Comparison of ENCODE assay signal across 11 cellular contexts in genomic region chr1:9941-10717, GRCh38. TPM values are rescaled to one million over a fixed set of nuclear protein-coding genes. Genes with fewer than 3 reads are reported as not detected.
DNase-seq lines count a peak whose midpoint lies in the region; ATAC-seq, FAIRE-seq and TF ChIP-seq lines count a peak whose summit lies in the region.
"Not testable (repeated sequence)": the region's sequence is repeated elsewhere in the genome, so short reads cannot be mapped to it uniquely, and the experiment has no call there.
"Had no signal": no experiment of that assay in that cellular context is flagged by ENCODE, and none has a peak within 500 bp of the region (broad histone marks: within the 10 kb centered on the region; RNA-seq: fewer than 3 reads in every experiment).

No MANE protein-coding gene starts in this region.

- not testable (repeated sequence) for H3K27me3 ChIP-seq in HepG2 (ENCODE audit: control insufficient read depth in 1 of 2, insufficient read depth in 2 of 2, low read length in 2 of 2); pancreas

- not testable (repeated sequence) for H3K4me3 Mint-ChIP-seq in activated CD8-positive, alpha-beta T cell treated with anti-CD3 and anti-CD28 coated beads, Interleukin-2, amount 10 ng/mL, durations not matched to agents 7 days and 5 days; stimulated activated naive B cell treated with anti-CD40 and anti-IgM and Interleukin-4, amounts not matched to agents 10 μg/mL and 1 μg/mL and 100 μg/mL, for 72 hours

- intact Hi-C loops in HepG2 (cut with micrococcal nuclease; ENCODE audit: unreplicated experiment); pancreas (cut with DNase I): not testable (repeated sequence)

- peak; percentile 33 for DNase-seq in activated CD8-positive, alpha-beta T cell treated with anti-CD3 and anti-CD28 coated beads, Interleukin-2, amount 10 ng/mL, durations not matched to agents 7 days and 5 days
- peak; percentile 15 for DNase-seq in activated naive CD4-positive, alpha-beta T cell treated with anti-CD3 and anti-CD28 coated beads, Interleukin-2, amount 50 U/mL, for 16 hours
- DNase-seq in HepG2 (ENCODE audit: low spot score), result not testable (repeated sequence)
- peak; percentile 16 to 74 (median 52) for DNase-seq in pancreas
- peak; percentile 25 for DNase-seq in stimulated activated naive B cell treated with anti-CD40 and anti-IgM and Interleukin-4, amounts not matched to agents 10 μg/mL and 1 μg/mL and 100 μg/mL, for 72 hours

- not testable (repeated sequence) for H3K27me3 Mint-ChIP-seq in activated CD8-positive, alpha-beta T cell treated with anti-CD3 and anti-CD28 coated beads, Interleukin-2, amount 10 ng/mL, durations not matched to agents 7 days and 5 days (ENCODE audit: low read depth); stimulated activated naive B cell treated with anti-CD40 and anti-IgM and Interleukin-4, amounts not matched to agents 10 μg/mL and 1 μg/mL and 100 μg/mL, for 72 hours

- not testable (repeated sequence) for H4K20me1 ChIP-seq in HepG2 (ENCODE audit: insufficient read depth, low read length)

- H3K79me2 ChIP-seq in HepG2 (ENCODE audit: insufficient read depth, low read length), result not testable (repeated sequence)

- not testable (repeated sequence) for TF ChIP-seq POLR2A in HepG2 (IDR thresholded peaks at IDR 0.05; ENCODE audit: insufficient read depth in 1 of 2, low read depth in 2 of 2, low read length in 2 of 2)

- H3K36me3 ChIP-seq in HepG2 (replicated peaks in 1 of 2; ENCODE audit: control insufficient read depth in 1 of 2, insufficient read depth in 2 of 2, low read length in 2 of 2); pancreas: not testable (repeated sequence)

- CTCF ChIA-PET in activated CD8-positive, alpha-beta T cell treated with anti-CD3 and anti-CD28 coated beads, Interleukin-2, amount 10 ng/mL, durations not matched to agents 7 days and 5 days (lab: Charles Lee); HepG2 (lab: Yijun Ruan, JAX; ENCODE audit: low intra/inter-chr PET ratio, low total read pairs): not testable (repeated sequence)

- peak; percentile 26 for FAIRE-seq in HepG2 (lab: Jason Lieb, UNC)
- FAIRE-seq in pancreas (lab: Jason Lieb, UNC), result not testable (repeated sequence)

- H3K4me1 ChIP-seq in HepG2 (ENCODE audit: insufficient read depth, low read length); pancreas: not testable (repeated sequence)

- POLR2A ChIA-PET in activated CD8-positive, alpha-beta T cell treated with anti-CD3 and anti-CD28 coated beads, Interleukin-2, amount 10 ng/mL, durations not matched to agents 7 days and 5 days (lab: Charles Lee); HepG2 (lab: Yijun Ruan, JAX): not testable (repeated sequence)

- in situ Hi-C loops in HepG2 (cut with HindIII; ENCODE audit: extremely low pct_ligation_motif_present, low pct_unique_long_range_greater_than_20kb), result not testable (repeated sequence)

- not testable (repeated sequence) for TF ChIP-seq EP300 in HepG2 (IDR thresholded peaks at IDR 0.05; ENCODE audit: low read depth in 2 of 2, low read length in 2 of 2); HepG2 (CRISPR knock-in tag; IDR thresholded peaks at IDR 0.05; ENCODE audit: borderline replicate concordance)

- TF ChIP-seq CTCF in HepG2 (CRISPR knock-in tag; IDR thresholded peaks at IDR 0.05); pancreas (IDR thresholded peaks at IDR 0.05): not testable (repeated sequence)

- not testable (repeated sequence) for H3K9me3 ChIP-seq in HepG2 (ENCODE audit: low read length); pancreas

- not testable (repeated sequence) for H3K9me3 Mint-ChIP-seq in activated CD8-positive, alpha-beta T cell treated with anti-CD3 and anti-CD28 coated beads, Interleukin-2, amount 10 ng/mL, durations not matched to agents 7 days and 5 days (ENCODE audit: insufficient read depth); stimulated activated naive B cell treated with anti-CD40 and anti-IgM and Interleukin-4, amounts not matched to agents 10 μg/mL and 1 μg/mL and 100 μg/mL, for 72 hours

- not testable (repeated sequence) for TF ChIP-seq RAD21 in HepG2 (CRISPR knock-in tag; IDR thresholded peaks at IDR 0.05)

- H3K9ac ChIP-seq in HepG2 (ENCODE audit: insufficient read depth, low read depth, low read length), result not testable (repeated sequence)

- not testable (repeated sequence) for H3K27ac ChIP-seq in HepG2 (ENCODE audit: extremely low read length, insufficient read depth, low read length); pancreas

- not testable (repeated sequence) for H3K4me2 ChIP-seq in HepG2 (ENCODE audit: low read depth, low read length)

- 20% methylated on average over 1 of the region's 37 CpGs for WGBS in HepG2 (ENCODE audit: low lambda C conversion rate)
- 53 to 72% methylated on average over 11 to 19 of the region's 37 CpGs for WGBS in pancreas, 2 donors

- H3K36me3 Mint-ChIP-seq in activated CD8-positive, alpha-beta T cell treated with anti-CD3 and anti-CD28 coated beads, Interleukin-2, amount 10 ng/mL, durations not matched to agents 7 days and 5 days (ENCODE audit: low read depth); stimulated activated naive B cell treated with anti-CD40 and anti-IgM and Interleukin-4, amounts not matched to agents 10 μg/mL and 1 μg/mL and 100 μg/mL, for 72 hours: not testable (repeated sequence)

- ATAC-seq in SK-N-SH treated with all-trans-retinoic acid at 6 μM for 48 hours (peak; percentile 40; the same call in 2 of the 3 replicates), esophagus mucosa (peak; percentile 47), HepG2 (peak; percentile 51; the same call in 2 of the 3 replicates), pancreas (peak; percentile 53 to 78 (median 60))
- ATAC-seq in activated CD8-positive, alpha-beta T cell treated with anti-CD3 and anti-CD28 coated beads, Interleukin-2, amount 10 ng/mL, durations not matched to agents 7 days and 5 days, result peak; percentile 23
- not testable (repeated sequence) for ATAC-seq in stimulated activated naive B cell treated with anti-CD40 and anti-IgM and Interleukin-4, amounts not matched to agents 10 μg/mL and 1 μg/mL and 100 μg/mL, for 72 hours (replicated peaks)

- H3K4me1 Mint-ChIP-seq in activated CD8-positive, alpha-beta T cell treated with anti-CD3 and anti-CD28 coated beads, Interleukin-2, amount 10 ng/mL, durations not matched to agents 7 days and 5 days (ENCODE audit: low read depth); stimulated activated naive B cell treated with anti-CD40 and anti-IgM and Interleukin-4, amounts not matched to agents 10 μg/mL and 1 μg/mL and 100 μg/mL, for 72 hours: not testable (repeated sequence)

- BruUV-seq in HepG2 (replicated peaks; lab: Mats Ljungman, UMichigan), result not testable (repeated sequence)

- H3K27ac Mint-ChIP-seq in activated CD8-positive, alpha-beta T cell treated with anti-CD3 and anti-CD28 coated beads, Interleukin-2, amount 10 ng/mL, durations not matched to agents 7 days and 5 days; stimulated activated naive B cell treated with anti-CD40 and anti-IgM and Interleukin-4, amounts not matched to agents 10 μg/mL and 1 μg/mL and 100 μg/mL, for 72 hours: not testable (repeated sequence)

- not testable (repeated sequence) for H3K4me3 ChIP-seq in HepG2 (replicated peaks in 1 of 3; ENCODE audit: insufficient read depth in 1 of 3, low read depth in 2 of 3, low read length in 3 of 3); pancreas

- not testable (repeated sequence) for H2AFZ ChIP-seq in HepG2 (ENCODE audit: low read length)

TF ChIP-seq in HepG2, 621 proteins besides CTCF, POLR2A, EP300 and RAD21 (continues in another document):
- 0 out of 2 replicates have a peak, but pooled peaks have one; percentile 35 for TF ChIP-seq ZFP90 (CRISPR knock-in tag; IDR thresholded peaks at IDR 0.05; ENCODE audit: borderline replicate concordance)
- peak; percentile 100 for TF ChIP-seq TERF1 (CRISPR knock-in tag; IDR thresholded peaks at IDR 0.05)

RNA-seq across cellular contexts. Expression of gene OR4F5, which starts 55.1 kb away (rescaled TPM):
- total RNA-seq in activated CD8-positive, alpha-beta T cell treated with anti-CD3 and anti-CD28 coated beads, Interleukin-2, amount 10 ng/mL, durations not matched to agents 7 days and 5 days, result not detected
- not detected for total RNA-seq in esophagus mucosa
- total RNA-seq in HepG2 (2016; rRNA removed; fragmentation: Illumina TruSeq; extraction: Trizol), result not detected in 2 replicates
- total RNA-seq in HepG2 (2016; cell fraction: cytosol; rRNA removed; fragmentation: Illumina TruSeq; extraction: Trizol; ENCODE audit: low read depth), result not detected in 2 replicates
- not detected in 2 replicates for total RNA-seq in HepG2 (2016; cell fraction: insoluble cytoplasmic fraction; rRNA removed; fragmentation: Illumina TruSeq; extraction: Trizol)
- not detected in 2 replicates for total RNA-seq in HepG2 (2016; cell fraction: membrane; rRNA removed; fragmentation: Illumina TruSeq; extraction: Trizol)
- not detected in 2 replicates for total RNA-seq in HepG2 (2016; cell fraction: nucleus; rRNA removed; fragmentation: Illumina TruSeq; extraction: Trizol)
- not detected in 2 replicates for polyA plus RNA-seq in HepG2 (2011; rRNA removed)
- polyA plus RNA-seq in HepG2 (2011; cell fraction: cytosol; rRNA removed), result not detected in 2 replicates
- not detected in 2 replicates for polyA plus RNA-seq in HepG2 (2011; cell fraction: nucleus; rRNA removed)
- polyA plus RNA-seq in HepG2 (2012), result not detected in 2 replicates
- not detected in 2 replicates for polyA plus RNA-seq in HepG2 (2016; cell fraction: cytosol; fragmentation: Illumina TruSeq; extraction: Trizol; ENCODE audit: low read depth)
- not detected in 2 replicates for polyA plus RNA-seq in HepG2 (2016; cell fraction: insoluble cytoplasmic fraction; fragmentation: Illumina TruSeq; extraction: Trizol; ENCODE audit: low read depth)
- not detected in 2 replicates for polyA plus RNA-seq in HepG2 (2016; cell fraction: membrane; fragmentation: Illumina TruSeq; extraction: Trizol; ENCODE audit: low read depth)
- polyA plus RNA-seq in HepG2 (2016; cell fraction: nucleus; fragmentation: Illumina TruSeq; extraction: Trizol; ENCODE audit: insufficient read depth, low read depth), result not detected in 2 replicates
- not detected in 2 replicates for polyA minus RNA-seq in HepG2 (2011; rRNA and poly(A)+ RNA removed; ENCODE audit: low replicate concordance)
- not detected in 2 replicates for polyA minus RNA-seq in HepG2 (2011; cell fraction: cytosol; rRNA and poly(A)+ RNA removed)
- not detected in 2 replicates for polyA minus RNA-seq in HepG2 (2011; cell fraction: nucleus; rRNA and poly(A)+ RNA removed)
- total RNA-seq in pancreas, result not detected
- not detected for polyA plus RNA-seq in pancreas
- total RNA-seq: ascending aorta, M059J, omental fat pad had no signal
- polyA plus RNA-seq: BJ had no signal
